Comparison of ENCODE assay signal across 8 cellular contexts in genomic region chr7:130941322-130942210, GRCh38.
A peak's percentile ranks its signal among the peaks of the same experiment; 100 is the strongest.
DNase-seq lines count a peak whose midpoint lies in the region; ATAC-seq and TF ChIP-seq lines count a peak whose summit lies in the region.

No MANE protein-coding gene starts in this region.

- no peak for TF ChIP-seq CTCF in RWPE2 (IDR thresholded peaks at IDR 0.05; ENCODE audit: poor library complexity, severe bottlenecking)
- no peak for TF ChIP-seq CTCF in GM20000 (IDR thresholded peaks at IDR 0.05; ENCODE audit: extremely low read depth, missing control alignments)

- in situ Hi-C loops in GM18951 (cut with MboI; ENCODE audit: low sequenced_read_pairs, unreplicated experiment), result no loop called here

- no peak for DNase-seq in RWPE2 (ENCODE audit: low spot score)
- peak; percentile 23 for DNase-seq in dedifferentiated amniotic fluid mesenchymal stem cell (ENCODE audit: extremely low spot score)
- peak; percentile 89 for DNase-seq in myocyte (ENCODE audit: low read depth)
- DNase-seq in GM20000 (ENCODE audit: low spot score), result no peak

- no peaks in the 10 kb centered on the region for H3K27me3 ChIP-seq in RWPE2 (ENCODE audit: insufficient read depth, poor library complexity, severe bottlenecking)

- H3K36me3 ChIP-seq in RWPE2 (ENCODE audit: low read depth), result peaks cover 66% of the 10 kb centered on the region

- no peaks in the 10 kb centered on the region for H3K9me3 ChIP-seq in RWPE2 (ENCODE audit: severe bottlenecking)

- ATAC-seq in RWPE2 (ENCODE audit: low read depth) (no peak), GM18909 (IDR thresholded peaks at IDR 0.05; ENCODE audit: poor library complexity, unreplicated experiment) (no peak), HG03097 (IDR thresholded peaks at IDR 0.05; ENCODE audit: low FRiP score, unreplicated experiment) (no peak), HG03460 (IDR thresholded peaks at IDR 0.05; ENCODE audit: unreplicated experiment) (no peak)

- peak; percentile 40 for TF ChIP-seq POLR2A in GM18951 (IDR thresholded peaks at IDR 0.05; ENCODE audit: extremely low read depth, insufficient read depth, insufficient read length)

- H3K4me3 ChIP-seq in RWPE2 (ENCODE audit: severe bottlenecking), result no peak overlapping the region

- peaks cover 43% of the 10 kb centered on the region for H3K4me1 ChIP-seq in RWPE2 (ENCODE audit: insufficient read depth, poor library complexity, severe bottlenecking)

- peak overlapping the region; percentile 69 for H3K27ac ChIP-seq in RWPE2 (ENCODE audit: poor library complexity, severe bottlenecking)

Comparison
In these comparisons a context has a peak if more than half of its experiments do, and no peak if none do; other contexts are left out.
1. DNase-seq: peak in dedifferentiated amniotic fluid mesenchymal stem cell (single experiment) and myocyte (single experiment); none in RWPE2 (single experiment) and GM20000 (single experiment).